In genomic region chr7:13800694-13801448, GRCh38 we compare ENCODE assay signal across 11 cellular contexts.
A peak's percentile ranks its signal among the peaks of the same experiment; 100 is the strongest.
DNase-seq lines count a peak whose midpoint lies in the region; ATAC-seq lines count a peak whose summit lies in the region.
"Had no signal": no experiment of that assay in that cellular context is flagged by ENCODE, and none has a peak within 500 bp of the region (broad histone marks: within the 10 kb centered on the region; RNA-seq: fewer than 3 reads in every experiment).

No MANE protein-coding gene starts in this region.

- H3K4me3 ChIP-seq in skeletal muscle cell (ENCODE audit: low read depth, low read length), result no peak overlapping the region
- H3K4me3 ChIP-seq: BLaER1 treated with 17β-estradiol and CSF1 and Interleukin-3, amounts not matched to agents 10 nM and 100 nM had no signal

- in situ Hi-C loops in ACHN (cut with HindIII; ENCODE audit: low pct_ligation_motif_present, low pct_unique_long_range_greater_than_20kb, low sequenced_read_pairs), result no loop called here

- DNase-seq in activated CD4-positive, CD25-positive, alpha-beta regulatory T cell (lab: John Stamatoyannopoulos, UW), result no peak
- DNase-seq in NCI-H510A (lab: John Stamatoyannopoulos, UW) (peak; percentile 12), dermis microvascular lymphatic vessel endothelial cell (ENCODE audit: low read depth in 2 of 2) (peak; percentile 56 to 96), skeletal muscle cell (ENCODE audit: low read depth) (peak; percentile 71), ACHN (no peak), epidermal melanocyte (ENCODE audit: insufficient read length, low spot score) (no peak)
- no peak for DNase-seq in stimulated activated CD8-positive, alpha-beta memory T cell treated with anti-CD3 and anti-CD28 coated beads, Interleukin-4, amount 100 ng/mL, for 48 hours
- DNase-seq: activated naive CD4-positive, alpha-beta T cell treated with anti-CD3 and anti-CD28 coated beads, Interleukin-2, amount 10 ng/mL, durations not matched to agents 7 days and 5 days; hippocampal formation had no signal

- ATAC-seq in activated CD4-positive, CD25-positive, alpha-beta regulatory T cell treated with anti-CD3 and anti-CD28 coated beads, Interleukin-2, amount 50 U/mL, for 24 hours, result peak; percentile 38 to 64

Comparison
In these comparisons a context has a peak if more than half of its experiments do, and no peak if none do; other contexts are left out.
1. DNase-seq: peak in NCI-H510A (single experiment), dermis microvascular lymphatic vessel endothelial cell (2 of 2) and skeletal muscle cell (single experiment); none in activated CD4-positive, CD25-positive, alpha-beta regulatory T cell (0 of 4), stimulated activated CD8-positive, alpha-beta memory T cell treated with anti-CD3 and anti-CD28 coated beads, Interleukin-4, amount 100 ng/mL, for 48 hours (single experiment), ACHN (single experiment) and epidermal melanocyte (single experiment).